1 cellular context compared by ENCODE assay signal in genomic region chr3:194462936-194463335, GRCh38.
TF ChIP-seq lines count a peak whose summit lies in the region.

No MANE protein-coding gene starts in this region.

TF ChIP-seq in HepG2, 621 proteins besides CTCF, POLR2A, EP300 and RAD21 (continued from another document):
- TF ChIP-seq, protein P1, sequence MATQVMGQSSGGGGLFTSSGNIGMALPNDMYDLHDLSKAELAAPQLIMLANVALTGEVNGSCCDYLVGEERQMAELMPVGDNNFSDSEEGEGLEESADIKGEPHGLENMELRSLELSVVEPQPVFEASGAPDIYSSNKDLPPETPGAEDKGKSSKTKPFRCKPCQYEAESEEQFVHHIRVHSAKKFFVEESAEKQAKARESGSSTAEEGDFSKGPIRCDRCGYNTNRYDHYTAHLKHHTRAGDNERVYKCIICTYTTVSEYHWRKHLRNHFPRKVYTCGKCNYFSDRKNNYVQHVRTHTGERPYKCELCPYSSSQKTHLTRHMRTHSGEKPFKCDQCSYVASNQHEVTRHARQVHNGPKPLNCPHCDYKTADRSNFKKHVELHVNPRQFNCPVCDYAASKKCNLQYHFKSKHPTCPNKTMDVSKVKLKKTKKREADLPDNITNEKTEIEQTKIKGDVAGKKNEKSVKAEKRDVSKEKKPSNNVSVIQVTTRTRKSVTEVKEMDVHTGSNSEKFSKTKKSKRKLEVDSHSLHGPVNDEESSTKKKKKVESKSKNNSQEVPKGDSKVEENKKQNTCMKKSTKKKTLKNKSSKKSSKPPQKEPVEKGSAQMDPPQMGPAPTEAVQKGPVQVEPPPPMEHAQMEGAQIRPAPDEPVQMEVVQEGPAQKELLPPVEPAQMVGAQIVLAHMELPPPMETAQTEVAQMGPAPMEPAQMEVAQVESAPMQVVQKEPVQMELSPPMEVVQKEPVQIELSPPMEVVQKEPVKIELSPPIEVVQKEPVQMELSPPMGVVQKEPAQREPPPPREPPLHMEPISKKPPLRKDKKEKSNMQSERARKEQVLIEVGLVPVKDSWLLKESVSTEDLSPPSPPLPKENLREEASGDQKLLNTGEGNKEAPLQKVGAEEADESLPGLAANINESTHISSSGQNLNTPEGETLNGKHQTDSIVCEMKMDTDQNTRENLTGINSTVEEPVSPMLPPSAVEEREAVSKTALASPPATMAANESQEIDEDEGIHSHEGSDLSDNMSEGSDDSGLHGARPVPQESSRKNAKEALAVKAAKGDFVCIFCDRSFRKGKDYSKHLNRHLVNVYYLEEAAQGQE (IDR thresholded peaks at IDR 0.05; ENCODE audit: borderline replicate concordance in 1 of 2, low read depth in 1 of 2, low read length in 2 of 2) = no peak
- TF ChIP-seq HOXA7 (CRISPR knock-in tag; IDR thresholded peaks at IDR 0.05) = no peak
